ENCODE assay signal across 16 cellular contexts in genomic region chr5:170149206-170149515, GRCh38. TPM values are rescaled to one million over a fixed set of nuclear protein-coding genes. Genes with fewer than 3 reads are reported as not detected.
DNase-seq lines count a peak whose midpoint lies in the region; ATAC-seq and TF ChIP-seq lines count a peak whose summit lies in the region.
"Had no signal": no experiment of that assay in that cellular context is flagged by ENCODE, and none has a peak within 500 bp of the region (broad histone marks: within the 10 kb centered on the region; RNA-seq: fewer than 3 reads in every experiment).

No MANE protein-coding gene starts in this region.

- no peak overlapping the region for H3K27ac Mint-ChIP-seq in activated CD8-positive, alpha-beta memory T cell treated with anti-CD3 and anti-CD28 coated beads, Interleukin-2, amount 10 ng/mL, durations not matched to agents 7 days and 5 days
- peak overlapping the region; percentile 26 for H3K27ac Mint-ChIP-seq in Caco-2 (ENCODE audit: unreplicated experiment)
- H3K27ac Mint-ChIP-seq in progenitor cell of endocrine pancreas, result peak overlapping the region; percentile 1
- H3K27ac Mint-ChIP-seq: CD14-positive monocyte; CD8-positive, alpha-beta T cell; H9 had no signal

- H3K4me1 Mint-ChIP-seq in activated CD8-positive, alpha-beta memory T cell treated with anti-CD3 and anti-CD28 coated beads, Interleukin-2, amount 10 ng/mL, durations not matched to agents 7 days and 5 days, result no peaks in the 10 kb centered on the region
- H3K4me1 Mint-ChIP-seq in Caco-2 (ENCODE audit: low read depth, unreplicated experiment) (peaks cover 9% of the 10 kb centered on the region), progenitor cell of endocrine pancreas (ENCODE audit: low read depth) (peaks cover 13% of the 10 kb centered on the region)

- H3K27me3 Mint-ChIP-seq in activated CD8-positive, alpha-beta memory T cell treated with anti-CD3 and anti-CD28 coated beads, Interleukin-2, amount 10 ng/mL, durations not matched to agents 7 days and 5 days, result no peaks in the 10 kb centered on the region
- H3K27me3 Mint-ChIP-seq in Caco-2 (ENCODE audit: insufficient read depth, unreplicated experiment), result peaks cover 4% of the 10 kb centered on the region
- peaks cover 18% of the 10 kb centered on the region for H3K27me3 Mint-ChIP-seq in progenitor cell of endocrine pancreas

- POLR2A ChIA-PET in Caco-2 (lab: Charles Lee), result no interaction called here

- no peaks in the 10 kb centered on the region for H3K9me3 Mint-ChIP-seq in activated CD8-positive, alpha-beta memory T cell treated with anti-CD3 and anti-CD28 coated beads, Interleukin-2, amount 10 ng/mL, durations not matched to agents 7 days and 5 days (ENCODE audit: low read depth)
- H3K9me3 Mint-ChIP-seq in Caco-2 (ENCODE audit: unreplicated experiment), result no peaks in the 10 kb centered on the region
- H3K9me3 Mint-ChIP-seq in progenitor cell of endocrine pancreas (ENCODE audit: low read depth), result no peaks in the 10 kb centered on the region
- H3K9me3 Mint-ChIP-seq: CD8-positive, alpha-beta T cell; H9 had no signal

- H3K4me3 ChIP-seq in Caco-2 (ENCODE audit: low read depth, low read length), result no peak overlapping the region
- H3K4me3 ChIP-seq: GM23248 had no signal

- CTCF ChIA-PET in activated CD8-positive, alpha-beta memory T cell treated with anti-CD3 and anti-CD28 coated beads, Interleukin-2, amount 10 ng/mL, durations not matched to agents 7 days and 5 days (lab: Charles Lee), result no interaction called here
- CTCF ChIA-PET in Caco-2 (lab: Charles Lee), result no interaction called here

- peak; percentile 35 for DNase-seq in activated CD8-positive, alpha-beta memory T cell treated with anti-CD3 and anti-CD28 coated beads, Interleukin-2, amount 10 ng/mL, durations not matched to agents 7 days and 5 days
- DNase-seq in activated CD8-positive, alpha-beta memory T cell treated with anti-CD3 and anti-CD28 coated beads, Interleukin-2, amount 50 U/mL, for 4 hours, result no peak
- DNase-seq in Caco-2 (no peak), ecto neural progenitor cell (ENCODE audit: low spot score) (peak; percentile 29), progenitor cell of endocrine pancreas (ENCODE audit: low spot score, unreplicated experiment) (no peak)
- DNase-seq: COR-L47, DND-41, GDM1, GM23248, H9 had no signal

- H3K27me3 ChIP-seq in Caco-2 (replicated peaks; ENCODE audit: control insufficient read depth, insufficient read depth, low read length), result no peaks in the 10 kb centered on the region

- intact Hi-C loops in Caco-2 (cut with micrococcal nuclease; ENCODE audit: unreplicated experiment), result no loop called here

- TF ChIP-seq CTCF in Caco-2 (IDR thresholded peaks at IDR 0.05; ENCODE audit: insufficient read depth in 1 of 2, low read depth in 1 of 2, low read length in 1 of 2, severe bottlenecking in 1 of 2, unreplicated experiment in 1 of 2) (no peak), progenitor cell of endocrine pancreas (IDR thresholded peaks at IDR 0.05; ENCODE audit: unreplicated experiment) (no peak)

- BruUV-seq in Caco-2 (replicated peaks; lab: Mats Ljungman, UMichigan), result no TSS peak

- no peak for ATAC-seq in activated CD8-positive, alpha-beta memory T cell treated with anti-CD3 and anti-CD28 coated beads, Interleukin-2, amount 10 ng/mL, durations not matched to agents 7 days and 5 days
- ATAC-seq in HG03354 (IDR thresholded peaks at IDR 0.05; ENCODE audit: poor library complexity, severe bottlenecking, unreplicated experiment), result no peak
- ATAC-seq in GM21619 (IDR thresholded peaks at IDR 0.05; ENCODE audit: unreplicated experiment), result no peak
- ATAC-seq: CD8-positive, alpha-beta T cell; HepG2 had no signal

- no peaks in the 10 kb centered on the region for H3K9me3 ChIP-seq in Caco-2

- peaks cover 21% of the 10 kb centered on the region for H3K4me1 ChIP-seq in Caco-2

- H3K36me3 Mint-ChIP-seq in activated CD8-positive, alpha-beta memory T cell treated with anti-CD3 and anti-CD28 coated beads, Interleukin-2, amount 10 ng/mL, durations not matched to agents 7 days and 5 days, result no peaks in the 10 kb centered on the region
- H3K36me3 Mint-ChIP-seq in Caco-2 (ENCODE audit: insufficient read depth, unreplicated experiment) (no peaks in the 10 kb centered on the region), progenitor cell of endocrine pancreas (ENCODE audit: insufficient read depth) (no peaks in the 10 kb centered on the region)
- H3K36me3 Mint-ChIP-seq: CD14-positive monocyte; CD8-positive, alpha-beta T cell had no signal

- H3K4me3 Mint-ChIP-seq in activated CD8-positive, alpha-beta memory T cell treated with anti-CD3 and anti-CD28 coated beads, Interleukin-2, amount 10 ng/mL, durations not matched to agents 7 days and 5 days, result no peak overlapping the region
- H3K4me3 Mint-ChIP-seq in Caco-2 (ENCODE audit: unreplicated experiment), result no peak overlapping the region
- H3K4me3 Mint-ChIP-seq in progenitor cell of endocrine pancreas (ENCODE audit: low read depth), result no peak overlapping the region
- H3K4me3 Mint-ChIP-seq: CD14-positive monocyte; CD8-positive, alpha-beta T cell; H9 had no signal

- H3K36me3 ChIP-seq in Caco-2 (ENCODE audit: control insufficient read depth, insufficient read depth, low read length), result no peaks in the 10 kb centered on the region

RNA-seq across cellular contexts. Expression of gene FOXI1, which starts 43.5 kb away (rescaled TPM):
- total RNA-seq in activated CD8-positive, alpha-beta memory T cell treated with anti-CD3 and anti-CD28 coated beads, Interleukin-2, amount 10 ng/mL, durations not matched to agents 7 days and 5 days, result not detected
- total RNA-seq in Caco-2 (2022) (0.14 and 0.39 TPM in 2 replicates), progenitor cell of endocrine pancreas (not detected in 2 replicates)
- total RNA-seq: A673; CD8-positive, alpha-beta T cell; GM23248; H9; HepG2 had no signal

Comparison
In these comparisons a context has a peak if more than half of its experiments do, and no peak if none do; other contexts are left out.
1. DNase-seq: peak in activated CD8-positive, alpha-beta memory T cell treated with anti-CD3 and anti-CD28 coated beads, Interleukin-2, amount 10 ng/mL, durations not matched to agents 7 days and 5 days (single experiment) and ecto neural progenitor cell (single experiment); none in activated CD8-positive, alpha-beta memory T cell treated with anti-CD3 and anti-CD28 coated beads, Interleukin-2, amount 50 U/mL, for 4 hours (single experiment), Caco-2 (0 of 2) and progenitor cell of endocrine pancreas (single experiment).